ENCODE assay signal across 8 cellular contexts in the genomic region with DNA sequence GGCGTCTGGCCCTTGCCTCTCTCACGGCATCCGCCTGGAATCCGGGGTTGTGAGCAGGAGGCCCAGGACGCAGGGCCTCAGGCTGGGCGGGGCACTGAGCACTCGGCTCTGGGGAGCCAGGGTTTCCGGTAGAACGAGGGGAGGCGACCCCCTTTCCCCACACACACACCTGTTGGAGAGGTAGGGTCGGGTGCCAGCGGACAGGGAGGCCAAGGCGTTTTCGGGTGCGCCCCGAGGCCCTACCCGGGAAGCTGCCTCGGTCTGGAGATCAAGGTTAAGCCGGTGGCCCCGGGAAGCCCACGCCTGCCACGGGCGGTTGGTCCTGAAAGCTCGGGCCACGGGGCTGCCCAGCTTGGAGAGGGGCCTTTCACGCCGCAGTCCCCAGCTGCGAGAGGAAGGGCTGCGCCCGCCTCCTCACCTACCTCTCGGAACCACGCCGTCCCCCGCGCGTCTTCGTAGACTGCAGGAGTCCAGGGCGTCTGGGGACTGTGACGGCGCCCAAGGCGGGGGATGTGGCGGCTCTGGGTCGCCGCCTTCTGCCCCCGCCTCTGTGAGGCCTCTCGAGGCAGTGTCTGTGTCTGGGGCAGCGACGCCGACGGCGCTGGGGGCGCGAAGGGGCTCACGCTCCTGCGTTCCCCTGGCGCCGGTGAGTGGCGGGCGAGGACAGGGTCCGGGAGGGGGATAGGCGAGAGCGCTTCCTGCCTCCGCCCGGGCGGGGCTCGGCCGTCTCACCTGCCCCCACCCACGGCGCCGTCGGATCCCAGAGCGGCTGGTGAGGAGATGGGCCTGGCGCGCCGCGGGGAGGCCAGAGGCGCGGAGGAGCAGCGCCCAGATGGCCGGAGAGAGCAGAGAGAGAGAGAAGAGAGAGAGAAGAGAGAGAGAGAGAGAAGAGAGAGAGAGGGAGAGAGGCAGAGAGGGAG. TPM values are rescaled to one million over a fixed set of nuclear protein-coding genes. Genes with fewer than 3 reads are reported as not detected.
DNase-seq lines count a peak whose midpoint lies in the region; ATAC-seq and TF ChIP-seq lines count a peak whose summit lies in the region.

No MANE protein-coding gene starts in this region.

- H3K36me3 ChIP-seq in ES-I3 (ENCODE audit: insufficient read depth, low read length) (no peaks in the 10 kb centered on the region), MM.1S (replicated peaks; ENCODE audit: insufficient read depth, low read length) (no peaks in the 10 kb centered on the region), ascending aorta (no peaks in the 10 kb centered on the region), neural progenitor cell (no peaks in the 10 kb centered on the region)

- no peaks in the 10 kb centered on the region for H3K4me1 Mint-ChIP-seq in neural progenitor cell

- no peak overlapping the region for H3K27ac Mint-ChIP-seq in neural progenitor cell

- H3K27me3 ChIP-seq in MM.1S (replicated peaks; ENCODE audit: insufficient read depth, low read length) (peaks cover 14% of the 10 kb centered on the region), ascending aorta (peaks cover 27% of the 10 kb centered on the region), neural progenitor cell (peaks cover 100% of the 10 kb centered on the region)

- DNase-seq in MM.1S (no peak), ascending aorta (ENCODE audit: low spot score in 2 of 2) (no peak), neural progenitor cell (ENCODE audit: low spot score) (peak; percentile 42), NOMO-1 treated with dmso at 0.1 percent for 144 hours (lab: John Stamatoyannopoulos, UW; ENCODE audit: unreplicated experiment) (no peak)

- intact Hi-C loops in ascending aorta (cut with DNase I), result no loop called here

- no peak overlapping the region for H3K4me3 Mint-ChIP-seq in neural progenitor cell

- H4K20me1 ChIP-seq in MM.1S (ENCODE audit: insufficient read depth, low read length) (no peaks in the 10 kb centered on the region), neural progenitor cell (ENCODE audit: low read depth) (peaks cover 68% of the 10 kb centered on the region)

- H3K36me3 Mint-ChIP-seq in neural progenitor cell, result peaks cover 2% of the 10 kb centered on the region

- peak overlapping the region; percentile 85 for H2AFZ ChIP-seq in MM.1S (ENCODE audit: low read length)
- H2AFZ ChIP-seq in neural progenitor cell (replicated peaks), result no peak overlapping the region

- TF ChIP-seq CTCF in MM.1S (IDR thresholded peaks at IDR 0.05; ENCODE audit: low read length), result no peak
- TF ChIP-seq CTCF in ascending aorta (IDR thresholded peaks at IDR 0.05), result no peak
- TF ChIP-seq CTCF in neural progenitor cell (IDR thresholded peaks at IDR 0.05), result no peak

- H3K4me2 ChIP-seq in MM.1S (ENCODE audit: low read depth, low read length), result peak overlapping the region; percentile 78; the same call in 1 of the 2 replicates
- H3K4me2 ChIP-seq in neural progenitor cell, result no peak overlapping the region

- H3F3A ChIP-seq in MM.1S (ENCODE audit: insufficient read depth, low read length), result 0 out of 2 replicates have a peak, but pooled peaks cover 3% of the 10 kb centered on the region
- H3F3A ChIP-seq in neural progenitor cell (ENCODE audit: low read depth), result no peaks in the 10 kb centered on the region

- H3K79me2 ChIP-seq in MM.1S (ENCODE audit: low read length), result no peaks in the 10 kb centered on the region
- H3K79me2 ChIP-seq in neural progenitor cell (ENCODE audit: low read depth), result no peaks in the 10 kb centered on the region

- peaks cover 2% of the 10 kb centered on the region for H3K9me3 Mint-ChIP-seq in neural progenitor cell

- ATAC-seq in HG03442 (IDR thresholded peaks at IDR 0.05; ENCODE audit: unreplicated experiment), result no peak
- ATAC-seq in HG02840 (IDR thresholded peaks at IDR 0.05; ENCODE audit: low FRiP score, unreplicated experiment), result no peak
- ATAC-seq in GM18868 (IDR thresholded peaks at IDR 0.05; ENCODE audit: unreplicated experiment), result no peak

- no peaks in the 10 kb centered on the region for H3K9me2 ChIP-seq in MM.1S (replicated peaks; ENCODE audit: insufficient read depth, low read length)

- H3K27ac ChIP-seq in MM.1S (ENCODE audit: low read length) (no peak overlapping the region), ascending aorta (no peak overlapping the region), neural progenitor cell (no peak overlapping the region)

- H3K4me3 ChIP-seq in MM.1S (ENCODE audit: low read length) (peak overlapping the region; percentile 44; the same call in 1 of the 2 replicates), ascending aorta (peak overlapping the region; percentile 15 to 58), neural progenitor cell (no peak overlapping the region)

- H3K9ac ChIP-seq in ES-I3 (ENCODE audit: low read depth, low read length), result peak overlapping the region; percentile 43; the same call in 1 of the 2 replicates
- peak overlapping the region; percentile 65; the same call in 1 of the 2 replicates for H3K9ac ChIP-seq in MM.1S (ENCODE audit: low read length)
- no peak overlapping the region for H3K9ac ChIP-seq in neural progenitor cell

- peaks cover 72% of the 10 kb centered on the region for H3K27me3 Mint-ChIP-seq in neural progenitor cell (ENCODE audit: insufficient read depth, low read depth)

- H3K4me1 ChIP-seq in ES-I3 (ENCODE audit: insufficient read depth, low read length), result peaks cover 2% of the 10 kb centered on the region; the same call in 1 of the 2 replicates
- no peaks in the 10 kb centered on the region for H3K4me1 ChIP-seq in MM.1S (ENCODE audit: low read length)
- peaks cover 2 to 3% of the 10 kb centered on the region in 2 donors for H3K4me1 ChIP-seq in ascending aorta
- no peaks in the 10 kb centered on the region for H3K4me1 ChIP-seq in neural progenitor cell

- H3K9me3 ChIP-seq in ES-I3 (ENCODE audit: control insufficient read depth, insufficient read depth, low read length) (no peaks in the 10 kb centered on the region), MM.1S (replicated peaks; ENCODE audit: insufficient read depth, low read length) (no peaks in the 10 kb centered on the region), ascending aorta (no peaks in the 10 kb centered on the region), neural progenitor cell (ENCODE audit: low read depth) (no peaks in the 10 kb centered on the region)

RNA-seq across cellular contexts. Expression of a gene that starts 20.3 kb away (rescaled TPM):
- total RNA-seq in ascending aorta, result not detected
- not detected in 2 replicates for total RNA-seq in neural progenitor cell (ENCODE audit: low replicate concordance)

RNA-seq across cellular contexts. Expression of a gene that starts 31.4 kb away (rescaled TPM):
- total RNA-seq in ascending aorta (not detected), neural progenitor cell (ENCODE audit: low replicate concordance) (not detected in 2 replicates)

RNA-seq across cellular contexts. Expression of a gene that starts 35.6 kb away (rescaled TPM):
- 15.0 TPM for total RNA-seq in ascending aorta
- total RNA-seq in neural progenitor cell (ENCODE audit: low replicate concordance), result not detected in 2 replicates

RNA-seq across cellular contexts. Expression of a gene that starts 41.7 kb away (rescaled TPM):
- total RNA-seq in ascending aorta (5.1 TPM), neural progenitor cell (ENCODE audit: low replicate concordance) (not detected in 2 replicates)

RNA-seq across cellular contexts. Expression of a gene that starts 52.9 kb away (rescaled TPM):
- total RNA-seq in ascending aorta (0.53 TPM), neural progenitor cell (ENCODE audit: low replicate concordance) (not detected in 2 replicates)

Comparison
In these comparisons a context has a peak if more than half of its experiments do, and no peak if none do; other contexts are left out.
1. RNA of a gene that starts 35.6 kb away (total RNA-seq): 15.0 TPM in ascending aorta (single experiment); not detected in neural progenitor cell; every median in the first group is over 10 times any median in the second.